ENCODE assay signal across 2 cellular contexts in the genomic region with DNA sequence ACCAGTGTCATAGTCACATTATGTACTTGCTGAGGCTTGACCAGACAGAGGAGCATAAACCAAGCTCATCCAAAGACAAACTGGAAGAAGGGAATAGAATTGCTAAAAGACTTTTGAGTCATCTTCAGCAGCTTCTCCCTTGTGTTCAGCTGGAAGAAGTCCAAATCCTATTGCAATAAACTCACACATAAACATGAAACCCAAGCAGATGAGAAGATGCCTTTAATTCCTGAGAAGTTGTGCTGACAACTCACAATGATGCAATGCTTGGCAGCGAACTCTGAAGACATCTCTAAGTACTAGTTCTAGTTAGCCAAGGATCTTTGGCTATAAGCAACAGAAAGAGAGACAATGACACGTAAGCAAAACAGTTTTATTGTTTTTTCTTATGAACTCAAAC.
A peak's percentile ranks its signal among the peaks of the same experiment; 100 is the strongest.
TF ChIP-seq lines count a peak whose summit lies in the region.

No MANE protein-coding gene starts in this region.

TF ChIP-seq in IMR-90, 13 proteins besides CTCF, POLR2A, EP300 and RAD21:
- TF ChIP-seq CEBPB (IDR thresholded peaks at IDR 0.05; ENCODE audit: low read depth, low read length) (peak; percentile 92), MAFK (IDR thresholded peaks at IDR 0.05; ENCODE audit: low read depth, low read length) (peak; percentile 62), RCOR1 (IDR thresholded peaks at IDR 0.05; ENCODE audit: insufficient replicate concordance, low read length) (no peak), CHD1 (IDR thresholded peaks at IDR 0.05; ENCODE audit: low read depth, low read length) (no peak)
- TF ChIP-seq, protein P1, sequence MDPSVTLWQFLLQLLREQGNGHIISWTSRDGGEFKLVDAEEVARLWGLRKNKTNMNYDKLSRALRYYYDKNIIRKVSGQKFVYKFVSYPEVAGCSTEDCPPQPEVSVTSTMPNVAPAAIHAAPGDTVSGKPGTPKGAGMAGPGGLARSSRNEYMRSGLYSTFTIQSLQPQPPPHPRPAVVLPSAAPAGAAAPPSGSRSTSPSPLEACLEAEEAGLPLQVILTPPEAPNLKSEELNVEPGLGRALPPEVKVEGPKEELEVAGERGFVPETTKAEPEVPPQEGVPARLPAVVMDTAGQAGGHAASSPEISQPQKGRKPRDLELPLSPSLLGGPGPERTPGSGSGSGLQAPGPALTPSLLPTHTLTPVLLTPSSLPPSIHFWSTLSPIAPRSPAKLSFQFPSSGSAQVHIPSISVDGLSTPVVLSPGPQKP (IDR thresholded peaks at IDR 0.05; ENCODE audit: borderline replicate concordance, low read depth, low read length): no peak

TF ChIP-seq in HepG2, 621 proteins besides CTCF, POLR2A, EP300 and RAD21:
- TF ChIP-seq, protein P2, sequence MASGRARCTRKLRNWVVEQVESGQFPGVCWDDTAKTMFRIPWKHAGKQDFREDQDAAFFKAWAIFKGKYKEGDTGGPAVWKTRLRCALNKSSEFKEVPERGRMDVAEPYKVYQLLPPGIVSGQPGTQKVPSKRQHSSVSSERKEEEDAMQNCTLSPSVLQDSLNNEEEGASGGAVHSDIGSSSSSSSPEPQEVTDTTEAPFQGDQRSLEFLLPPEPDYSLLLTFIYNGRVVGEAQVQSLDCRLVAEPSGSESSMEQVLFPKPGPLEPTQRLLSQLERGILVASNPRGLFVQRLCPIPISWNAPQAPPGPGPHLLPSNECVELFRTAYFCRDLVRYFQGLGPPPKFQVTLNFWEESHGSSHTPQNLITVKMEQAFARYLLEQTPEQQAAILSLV (CRISPR knock-in tag; IDR thresholded peaks at IDR 0.05; ENCODE audit: borderline replicate concordance): no peak
- TF ChIP-seq SALL1 (CRISPR knock-in tag; IDR thresholded peaks at IDR 0.05) (no peak), HNRNPUL1 (IDR thresholded peaks at IDR 0.05; ENCODE audit: low read depth, low read length) (no peak), HOXA5 (CRISPR knock-in tag; IDR thresholded peaks at IDR 0.05) (no peak), KDM1A (CRISPR knock-in tag; IDR thresholded peaks at IDR 0.05) (no peak), ZEB1 (IDR thresholded peaks at IDR 0.05; ENCODE audit: insufficient replicate concordance, low read depth) (no peak), ZNF891 (CRISPR knock-in tag; IDR thresholded peaks at IDR 0.05) (no peak), TP53 (CRISPR knock-in tag; conservative IDR thresholded peaks at IDR 0.05) (no peak), ZNF335 (CRISPR knock-in tag; IDR thresholded peaks at IDR 0.05) (no peak), SALL2 (CRISPR knock-in tag; IDR thresholded peaks at IDR 0.05) (no peak), TCF7L2 (IDR thresholded peaks at IDR 0.05; ENCODE audit: low read depth, low read length) (no peak), RFXANK (CRISPR knock-in tag; IDR thresholded peaks at IDR 0.05) (no peak), ETV5 (CRISPR knock-in tag; IDR thresholded peaks at IDR 0.05; ENCODE audit: borderline replicate concordance) (no peak), SPEN (CRISPR knock-in tag; IDR thresholded peaks at IDR 0.05; ENCODE audit: low read depth) (no peak)
- TF ChIP-seq, protein P3, sequence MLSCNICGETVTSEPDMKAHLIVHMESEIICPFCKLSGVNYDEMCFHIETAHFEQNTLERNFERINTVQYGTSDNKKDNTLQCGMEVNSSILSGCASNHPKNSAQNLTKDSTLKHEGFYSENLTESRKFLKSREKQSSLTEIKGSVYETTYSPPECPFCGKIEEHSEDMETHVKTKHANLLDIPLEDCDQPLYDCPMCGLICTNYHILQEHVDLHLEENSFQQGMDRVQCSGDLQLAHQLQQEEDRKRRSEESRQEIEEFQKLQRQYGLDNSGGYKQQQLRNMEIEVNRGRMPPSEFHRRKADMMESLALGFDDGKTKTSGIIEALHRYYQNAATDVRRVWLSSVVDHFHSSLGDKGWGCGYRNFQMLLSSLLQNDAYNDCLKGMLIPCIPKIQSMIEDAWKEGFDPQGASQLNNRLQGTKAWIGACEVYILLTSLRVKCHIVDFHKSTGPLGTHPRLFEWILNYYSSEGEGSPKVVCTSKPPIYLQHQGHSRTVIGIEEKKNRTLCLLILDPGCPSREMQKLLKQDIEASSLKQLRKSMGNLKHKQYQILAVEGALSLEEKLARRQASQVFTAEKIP (CRISPR knock-in tag; IDR thresholded peaks at IDR 0.05; ENCODE audit: borderline replicate concordance): no peak
- TF ChIP-seq, protein P4, sequence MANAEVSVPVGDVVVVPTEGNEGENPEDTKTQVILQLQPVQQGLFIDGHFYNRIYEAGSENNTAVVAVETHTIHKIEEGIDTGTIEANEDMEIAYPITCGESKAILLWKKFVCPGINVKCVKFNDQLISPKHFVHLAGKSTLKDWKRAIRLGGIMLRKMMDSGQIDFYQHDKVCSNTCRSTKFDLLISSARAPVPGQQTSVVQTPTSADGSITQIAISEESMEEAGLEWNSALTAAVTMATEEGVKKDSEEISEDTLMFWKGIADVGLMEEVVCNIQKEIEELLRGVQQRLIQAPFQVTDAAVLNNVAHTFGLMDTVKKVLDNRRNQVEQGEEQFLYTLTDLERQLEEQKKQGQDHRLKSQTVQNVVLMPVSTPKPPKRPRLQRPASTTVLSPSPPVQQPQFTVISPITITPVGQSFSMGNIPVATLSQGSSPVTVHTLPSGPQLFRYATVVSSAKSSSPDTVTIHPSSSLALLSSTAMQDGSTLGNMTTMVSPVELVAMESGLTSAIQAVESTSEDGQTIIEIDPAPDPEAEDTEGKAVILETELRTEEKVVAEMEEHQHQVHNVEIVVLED (CRISPR knock-in tag; IDR thresholded peaks at IDR 0.05; ENCODE audit: borderline replicate concordance): no peak
- TF ChIP-seq, protein P5, sequence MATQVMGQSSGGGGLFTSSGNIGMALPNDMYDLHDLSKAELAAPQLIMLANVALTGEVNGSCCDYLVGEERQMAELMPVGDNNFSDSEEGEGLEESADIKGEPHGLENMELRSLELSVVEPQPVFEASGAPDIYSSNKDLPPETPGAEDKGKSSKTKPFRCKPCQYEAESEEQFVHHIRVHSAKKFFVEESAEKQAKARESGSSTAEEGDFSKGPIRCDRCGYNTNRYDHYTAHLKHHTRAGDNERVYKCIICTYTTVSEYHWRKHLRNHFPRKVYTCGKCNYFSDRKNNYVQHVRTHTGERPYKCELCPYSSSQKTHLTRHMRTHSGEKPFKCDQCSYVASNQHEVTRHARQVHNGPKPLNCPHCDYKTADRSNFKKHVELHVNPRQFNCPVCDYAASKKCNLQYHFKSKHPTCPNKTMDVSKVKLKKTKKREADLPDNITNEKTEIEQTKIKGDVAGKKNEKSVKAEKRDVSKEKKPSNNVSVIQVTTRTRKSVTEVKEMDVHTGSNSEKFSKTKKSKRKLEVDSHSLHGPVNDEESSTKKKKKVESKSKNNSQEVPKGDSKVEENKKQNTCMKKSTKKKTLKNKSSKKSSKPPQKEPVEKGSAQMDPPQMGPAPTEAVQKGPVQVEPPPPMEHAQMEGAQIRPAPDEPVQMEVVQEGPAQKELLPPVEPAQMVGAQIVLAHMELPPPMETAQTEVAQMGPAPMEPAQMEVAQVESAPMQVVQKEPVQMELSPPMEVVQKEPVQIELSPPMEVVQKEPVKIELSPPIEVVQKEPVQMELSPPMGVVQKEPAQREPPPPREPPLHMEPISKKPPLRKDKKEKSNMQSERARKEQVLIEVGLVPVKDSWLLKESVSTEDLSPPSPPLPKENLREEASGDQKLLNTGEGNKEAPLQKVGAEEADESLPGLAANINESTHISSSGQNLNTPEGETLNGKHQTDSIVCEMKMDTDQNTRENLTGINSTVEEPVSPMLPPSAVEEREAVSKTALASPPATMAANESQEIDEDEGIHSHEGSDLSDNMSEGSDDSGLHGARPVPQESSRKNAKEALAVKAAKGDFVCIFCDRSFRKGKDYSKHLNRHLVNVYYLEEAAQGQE (IDR thresholded peaks at IDR 0.05; ENCODE audit: borderline replicate concordance in 1 of 2, low read depth in 1 of 2, low read length in 2 of 2): no peak
- TF ChIP-seq, protein P6, sequence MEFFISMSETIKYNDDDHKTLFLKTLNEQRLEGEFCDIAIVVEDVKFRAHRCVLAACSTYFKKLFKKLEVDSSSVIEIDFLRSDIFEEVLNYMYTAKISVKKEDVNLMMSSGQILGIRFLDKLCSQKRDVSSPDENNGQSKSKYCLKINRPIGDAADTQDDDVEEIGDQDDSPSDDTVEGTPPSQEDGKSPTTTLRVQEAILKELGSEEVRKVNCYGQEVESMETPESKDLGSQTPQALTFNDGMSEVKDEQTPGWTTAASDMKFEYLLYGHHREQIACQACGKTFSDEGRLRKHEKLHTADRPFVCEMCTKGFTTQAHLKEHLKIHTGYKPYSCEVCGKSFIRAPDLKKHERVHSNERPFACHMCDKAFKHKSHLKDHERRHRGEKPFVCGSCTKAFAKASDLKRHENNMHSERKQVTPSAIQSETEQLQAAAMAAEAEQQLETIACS (CRISPR knock-in tag; IDR thresholded peaks at IDR 0.05): no peak
- TF ChIP-seq, protein P7, sequence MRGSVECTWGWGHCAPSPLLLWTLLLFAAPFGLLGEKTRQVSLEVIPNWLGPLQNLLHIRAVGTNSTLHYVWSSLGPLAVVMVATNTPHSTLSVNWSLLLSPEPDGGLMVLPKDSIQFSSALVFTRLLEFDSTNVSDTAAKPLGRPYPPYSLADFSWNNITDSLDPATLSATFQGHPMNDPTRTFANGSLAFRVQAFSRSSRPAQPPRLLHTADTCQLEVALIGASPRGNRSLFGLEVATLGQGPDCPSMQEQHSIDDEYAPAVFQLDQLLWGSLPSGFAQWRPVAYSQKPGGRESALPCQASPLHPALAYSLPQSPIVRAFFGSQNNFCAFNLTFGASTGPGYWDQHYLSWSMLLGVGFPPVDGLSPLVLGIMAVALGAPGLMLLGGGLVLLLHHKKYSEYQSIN (CRISPR knock-in tag; IDR thresholded peaks at IDR 0.05; ENCODE audit: borderline replicate concordance): no peak
